In the genomic region with DNA sequence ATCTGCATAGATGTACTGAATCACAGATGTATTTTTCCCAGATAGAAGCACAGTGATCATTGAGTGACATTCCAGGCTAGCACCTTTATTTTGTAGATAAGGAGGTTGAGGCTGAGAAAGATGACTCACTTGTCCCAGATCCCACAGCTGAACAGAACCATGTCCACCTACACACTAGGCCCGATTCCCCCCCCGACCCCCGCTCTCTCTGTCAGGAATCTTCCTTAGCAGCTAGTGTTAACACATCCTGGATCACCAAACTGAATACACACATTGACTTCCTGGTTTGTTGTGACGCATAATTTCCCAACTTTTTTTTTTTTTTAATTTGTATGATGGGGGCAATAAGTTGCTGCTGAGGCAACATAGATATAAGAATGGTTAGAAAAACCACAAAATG, we compare ENCODE assay signal across 21 cellular contexts. TPM values are rescaled to one million over a fixed set of nuclear protein-coding genes. Genes with fewer than 3 reads are reported as not detected.
A peak's percentile ranks its signal among the peaks of the same experiment; 100 is the strongest.
DNase-seq lines count a peak whose midpoint lies in the region; ATAC-seq, FAIRE-seq and TF ChIP-seq lines count a peak whose summit lies in the region.
"Had no signal": no experiment of that assay in that cellular context is flagged by ENCODE, and none has a peak within 500 bp of the region (broad histone marks: within the 10 kb centered on the region; RNA-seq: fewer than 3 reads in every experiment).

No MANE protein-coding gene starts in this region.

- H3K4me1 ChIP-seq in right atrium auricular region: peaks cover 0 to 71% of the 10 kb centered on the region in 2 donors
- H3K4me1 ChIP-seq in endodermal cell (ENCODE audit: control insufficient read depth, insufficient read depth, low read length): no peaks in the 10 kb centered on the region

- H3K9me3 Mint-ChIP-seq in endodermal cell: no peaks in the 10 kb centered on the region
- H3K9me3 Mint-ChIP-seq: activated CD4-positive, alpha-beta memory T cell treated with anti-CD3 and anti-CD28 coated beads for 36 hours had no signal

- WGBS in endodermal cell (ENCODE audit: insufficient coverage in 1 of 2, insufficient read length in 1 of 2), 2 experiments: 94% methylated on average over 4 of the region's 4 CpGs; no CpG with 5 or more reads in 1 of the 2 experiments

- TF ChIP-seq CTCF in right atrium auricular region (IDR thresholded peaks at IDR 0.05) (no peak), fibroblast of pulmonary artery (IDR thresholded peaks at IDR 0.05; ENCODE audit: low read length, missing control alignments) (no peak), endodermal cell (conservative IDR thresholded peaks at IDR 0.05) (no peak)

- peaks cover 21% of the 10 kb centered on the region for H3K4me1 Mint-ChIP-seq in T-helper 17 cell
- H3K4me1 Mint-ChIP-seq in endodermal cell: peaks cover 37% of the 10 kb centered on the region

- H3K36me3 ChIP-seq in right atrium auricular region (no peaks in the 10 kb centered on the region), endodermal cell (ENCODE audit: control insufficient read depth, insufficient read depth, low read length) (no peaks in the 10 kb centered on the region)
- H3K36me3 ChIP-seq: breast epithelium had no signal

- H3K36me3 Mint-ChIP-seq in T-helper 17 cell (ENCODE audit: low read depth) (no peaks in the 10 kb centered on the region), endodermal cell (ENCODE audit: low read depth) (no peaks in the 10 kb centered on the region)
- H3K36me3 Mint-ChIP-seq: activated CD4-positive, alpha-beta memory T cell treated with anti-CD3 and anti-CD28 coated beads for 36 hours had no signal

- H3K4me3 Mint-ChIP-seq in T-helper 17 cell (no peak overlapping the region), endodermal cell (no peak overlapping the region)
- H3K4me3 Mint-ChIP-seq: activated CD4-positive, alpha-beta memory T cell treated with anti-CD3 and anti-CD28 coated beads for 36 hours had no signal

- no peaks in the 10 kb centered on the region for H3K27me3 ChIP-seq in right atrium auricular region
- peaks cover 39% of the 10 kb centered on the region for H3K27me3 ChIP-seq in endodermal cell (ENCODE audit: control insufficient read depth, insufficient read depth, low read length, poor library complexity, severe bottlenecking)
- H3K27me3 ChIP-seq: breast epithelium had no signal

- H3K27me3 Mint-ChIP-seq in T-helper 17 cell (no peaks in the 10 kb centered on the region), endodermal cell (ENCODE audit: insufficient read depth) (peaks cover 44% of the 10 kb centered on the region)
- H3K27me3 Mint-ChIP-seq: activated CD4-positive, alpha-beta memory T cell treated with anti-CD3 and anti-CD28 coated beads for 36 hours had no signal

- H3K9ac ChIP-seq in endodermal cell (ENCODE audit: extremely low read depth, low read length, poor library complexity, severe bottlenecking): no peak overlapping the region
- H3K9ac ChIP-seq: KMS-11 had no signal

- ATAC-seq in Right ventricle myocardium superior (ENCODE audit: poor library complexity) (no peak), T-helper 17 cell (no peak), HG02884 (IDR thresholded peaks at IDR 0.05; ENCODE audit: unreplicated experiment) (no peak)

- intact Hi-C loops in Right ventricle myocardium superior (cut with DNase I): loop anchor here (10.0 kb wide), 1 partner anchor 61 kb away; no protein-coding TSS in a partner anchor

- H3K27ac ChIP-seq in right atrium auricular region: peak overlapping the region; percentile 35 to 88
- H3K27ac ChIP-seq in endodermal cell (ENCODE audit: low read depth, low read length): no peak overlapping the region
- H3K27ac ChIP-seq: breast epithelium, KMS-11 had no signal

- DNase-seq in right atrium auricular region (ENCODE audit: low spot score): no peak
- no peak for DNase-seq in Right ventricle myocardium superior
- no peak for DNase-seq in T-helper 17 cell
- DNase-seq in fibroblast of pulmonary artery (ENCODE audit: low read depth): peak; percentile 39
- peak; percentile 30 for DNase-seq in urothelium cell line (ENCODE audit: low spot score)
- DNase-seq in endodermal cell: no peak
- no peak for DNase-seq in NCI-H69 (lab: John Stamatoyannopoulos, UW)
- DNase-seq: activated CD4-positive, alpha-beta memory T cell treated with anti-CD3 and anti-CD28 coated beads for 36 hours; activated gamma-delta T cell; effector memory CD4-positive, alpha-beta T cell; H9; midbrain; NCI-H187; NCI-H526; RPMI8226 had no signal

- H3K27ac Mint-ChIP-seq in T-helper 17 cell (peak overlapping the region; percentile 49), endodermal cell (no peak overlapping the region)
- H3K27ac Mint-ChIP-seq: activated CD4-positive, alpha-beta memory T cell treated with anti-CD3 and anti-CD28 coated beads for 36 hours had no signal

- FAIRE-seq in urothelium cell line (lab: Jason Lieb, UNC): no peak
- FAIRE-seq: D721Med, frontal cortex had no signal

- no peaks in the 10 kb centered on the region for H3K9me3 ChIP-seq in right atrium auricular region
- H3K9me3 ChIP-seq in T-helper 17 cell (ENCODE audit: control insufficient read depth, low read length, poor library complexity, severe bottlenecking): no peaks in the 10 kb centered on the region
- H3K9me3 ChIP-seq in endodermal cell (ENCODE audit: control insufficient read depth, low read length): no peaks in the 10 kb centered on the region
- H3K9me3 ChIP-seq: breast epithelium had no signal

- no peak overlapping the region for H3K4me3 ChIP-seq in right atrium auricular region
- H3K4me3 ChIP-seq in fibroblast of pulmonary artery (replicated peaks; ENCODE audit: low read depth, low read length): no peak overlapping the region
- no peak overlapping the region for H3K4me3 ChIP-seq in endodermal cell (ENCODE audit: low read length)
- H3K4me3 ChIP-seq: breast epithelium, smooth muscle cell had no signal

RNA-seq across cellular contexts. Expression of a gene that starts 5.2 kb away (rescaled TPM):
- total RNA-seq in right atrium auricular region (1 to 10 TPM; 7.9 TPM), Right ventricle myocardium superior (9.4 TPM), T-helper 17 cell (10 to 100 TPM; 18.2 to 19.4 TPM), endodermal cell (1 to 10 TPM; 3.9 to 5.3 TPM)
- polyA plus RNA-seq in endodermal cell (2013, experiment 1 of 2): 3.0 TPM
- polyA plus RNA-seq in endodermal cell (2013, experiment 2 of 2): 2.6 TPM

Comparison
In these comparisons a context has a peak if more than half of its experiments do, and no peak if none do; other contexts are left out.
1. DNase-seq: peak in fibroblast of pulmonary artery (single experiment) and urothelium cell line (single experiment); none in right atrium auricular region (single experiment), Right ventricle myocardium superior (single experiment), T-helper 17 cell (0 of 3), endodermal cell (single experiment) and NCI-H69 (single experiment).